ENCODE assay signal across 16 cellular contexts in the genomic region with DNA sequence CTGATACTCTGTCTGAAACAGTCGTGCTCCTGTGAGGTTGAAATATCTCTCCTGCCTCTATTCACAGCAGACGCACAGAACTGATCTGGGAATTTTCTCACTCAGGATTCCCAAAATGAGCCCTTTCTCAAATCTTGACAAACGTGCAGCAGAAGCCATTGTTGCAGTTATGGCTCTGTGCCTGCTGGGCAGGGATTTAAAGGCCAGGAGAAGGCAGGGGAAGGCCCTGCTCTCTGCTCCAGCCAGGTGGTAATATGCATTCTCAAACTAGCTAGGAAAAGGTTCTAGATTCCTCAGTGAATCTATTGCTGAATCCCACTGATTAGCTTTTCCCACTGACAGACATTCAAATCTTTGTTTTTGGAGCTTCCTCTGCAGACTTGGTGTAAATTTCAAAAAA.
"Had no signal": no experiment of that assay in that cellular context is flagged by ENCODE, and none has a peak within 500 bp of the region (broad histone marks: within the 10 kb centered on the region; RNA-seq: fewer than 3 reads in every experiment).

No MANE protein-coding gene starts in this region.

- ATAC-seq: effector memory CD8-positive, alpha-beta T cell; left lobe of liver; natural killer cell; sciatic nerve; stimulated activated naive CD8-positive, alpha-beta T cell treated with anti-CD3 and anti-CD28 coated beads, Interleukin-15, amount 100 ng/mL, for 72 hours had no signal

- H3K36me3 Mint-ChIP-seq: memory B cell, natural killer cell had no signal

- H3K9me3 Mint-ChIP-seq: effector memory CD8-positive, alpha-beta T cell; memory B cell; natural killer cell; stimulated activated naive CD8-positive, alpha-beta T cell treated with anti-CD3 and anti-CD28 coated beads, Interleukin-15, amount 100 ng/mL, for 72 hours had no signal

- DNase-seq: dermis blood vessel endothelial cell; effector memory CD8-positive, alpha-beta T cell; erythroblast; head of caudate nucleus; natural killer cell; nucleus accumbens; stimulated activated CD4-positive, alpha-beta T cell treated with anti-CD3 and anti-CD28 coated beads, Interleukin-12 subunit alpha, Interleukin-12 subunit beta, amount 100 ng/mL, for 4 hours; stimulated activated CD4-positive, alpha-beta T cell treated with anti-CD3 and anti-CD28 coated beads, Interleukin-1b, Interleukin-23, amount 100 ng/mL, for 48 hours; stimulated activated CD4-positive, alpha-beta T cell treated with anti-CD3 and anti-CD28 coated beads, Interleukin-4, amount 100 ng/mL, for 1 hour; stimulated activated CD8-positive, alpha-beta memory T cell treated with anti-CD3 and anti-CD28 coated beads, Interleukin-4, amount 100 ng/mL, for 48 hours; stimulated activated naive CD4-positive, alpha-beta T cell; stimulated activated naive CD8-positive, alpha-beta T cell treated with anti-CD3 and anti-CD28 coated beads, Interleukin-15, amount 100 ng/mL, for 72 hours; transverse colon had no signal

- H3K4me3 Mint-ChIP-seq: effector memory CD8-positive, alpha-beta T cell; memory B cell; natural killer cell; stimulated activated naive CD8-positive, alpha-beta T cell treated with anti-CD3 and anti-CD28 coated beads, Interleukin-15, amount 100 ng/mL, for 72 hours had no signal

- H3K27ac Mint-ChIP-seq: effector memory CD8-positive, alpha-beta T cell; memory B cell; natural killer cell; stimulated activated naive CD8-positive, alpha-beta T cell treated with anti-CD3 and anti-CD28 coated beads, Interleukin-15, amount 100 ng/mL, for 72 hours had no signal
